Comparison of ENCODE assay signal across 18 cellular contexts in genomic region chr18:62963522-62963921, GRCh38.
DNase-seq lines count a peak whose midpoint lies in the region; ATAC-seq and TF ChIP-seq lines count a peak whose summit lies in the region.
"Had no signal": no experiment of that assay in that cellular context is flagged by ENCODE, and none has a peak within 500 bp of the region (broad histone marks: within the 10 kb centered on the region; RNA-seq: fewer than 3 reads in every experiment).

No MANE protein-coding gene starts in this region.

- no peaks in the 10 kb centered on the region for H3K9me3 ChIP-seq in smooth muscle cell (replicated peaks; ENCODE audit: low read depth)
- H3K9me3 ChIP-seq: stomach had no signal

- H3K27ac ChIP-seq in smooth muscle cell (ENCODE audit: low read depth): no peak overlapping the region
- H3K27ac ChIP-seq: VCaP had no signal

- no peaks in the 10 kb centered on the region for H3K36me3 ChIP-seq in smooth muscle cell (ENCODE audit: low read depth)

- no peak for TF ChIP-seq CTCF in smooth muscle cell (IDR thresholded peaks at IDR 0.05; ENCODE audit: borderline replicate concordance, insufficient read depth, poor library complexity, severe bottlenecking)

- no peaks in the 10 kb centered on the region for H3K27me3 ChIP-seq in smooth muscle cell (ENCODE audit: low read depth)
- H3K27me3 ChIP-seq: stomach had no signal

- no peak overlapping the region for H3K4me2 ChIP-seq in smooth muscle cell

- H2AFZ ChIP-seq in smooth muscle cell (ENCODE audit: low read depth): no peak overlapping the region

- H3K4me3 ChIP-seq in smooth muscle cell: no peak overlapping the region
- H3K4me3 ChIP-seq: HAP-1, stomach had no signal

- no peak overlapping the region for H3K9ac ChIP-seq in smooth muscle cell (ENCODE audit: low read depth)

- ATAC-seq in HG02610 (IDR thresholded peaks at IDR 0.05; ENCODE audit: unreplicated experiment): no peak
- ATAC-seq: activated CD8-positive, alpha-beta T cell treated with anti-CD3 and anti-CD28 coated beads for 36 hours; activated T-cell treated with anti-CD3 and anti-CD28 coated beads, Interleukin-2, amount 50 U/mL, for 72 hours; right cardiac atrium had no signal

- H3K4me1 ChIP-seq in smooth muscle cell (ENCODE audit: low read depth): no peaks in the 10 kb centered on the region

- no peaks in the 10 kb centered on the region for H4K20me1 ChIP-seq in smooth muscle cell (ENCODE audit: low read depth)

- no peaks in the 10 kb centered on the region for H3K79me2 ChIP-seq in smooth muscle cell (ENCODE audit: low read depth)

- DNase-seq in DMS153 treated with DMSO at 0.1 percent for 48 hours (lab: John Stamatoyannopoulos, UW; ENCODE audit: unreplicated experiment) (peak; percentile 28), NCI-H1930 (lab: John Stamatoyannopoulos, UW) (peak; percentile 76 to 80), amniotic epithelial cell (ENCODE audit: low read depth) (peak; percentile 56), midbrain (lab: John Stamatoyannopoulos, UW) (peak; percentile 42), ureter (ENCODE audit: low spot score) (no peak), smooth muscle cell (lab: John Stamatoyannopoulos, UW; ENCODE audit: unreplicated experiment) (no peak), NCI-H526 treated with DMSO at 0.1 percent for 48 hours (lab: John Stamatoyannopoulos, UW) (no peak)
- DNase-seq: activated CD8-positive, alpha-beta T cell treated with anti-CD3 and anti-CD28 coated beads for 36 hours; activated naive CD8-positive, alpha-beta T cell treated with anti-CD3 and anti-CD28 coated beads, Interleukin-2, amount 10 ng/mL, durations not matched to agents 7 days and 5 days; activated T-cell treated with anti-CD3 and anti-CD28 coated beads, Interleukin-2, amount 50 U/mL, for 72 hours; CD4-positive, alpha-beta T cell; NCI-H2171 treated with DMSO at 0.1 percent for 48 hours; right cardiac atrium; stomach; T-helper 1 cell had no signal

- 60% methylated on average over 3 of the region's 3 CpGs for WGBS in smooth muscle cell (ENCODE audit: low lambda C conversion rate)

- no peaks in the 10 kb centered on the region for H3F3A ChIP-seq in smooth muscle cell (ENCODE audit: low read depth)

Comparison
In these comparisons a context has a peak if more than half of its experiments do, and no peak if none do; other contexts are left out.
1. DNase-seq: peak in DMS153 treated with DMSO at 0.1 percent for 48 hours (single experiment), NCI-H1930 (2 of 2), amniotic epithelial cell (single experiment) and midbrain (single experiment); none in ureter (single experiment), smooth muscle cell (single experiment) and NCI-H526 treated with DMSO at 0.1 percent for 48 hours (single experiment).